In genomic region chr18:9876867-9877654, GRCh38 we compare ENCODE assay signal across 9 cellular contexts. TPM values are rescaled to one million over a fixed set of nuclear protein-coding genes. Genes with fewer than 3 reads are reported as not detected.
DNase-seq lines count a peak whose midpoint lies in the region; ATAC-seq and TF ChIP-seq lines count a peak whose summit lies in the region.
"Had no signal": no experiment of that assay in that cellular context is flagged by ENCODE, and none has a peak within 500 bp of the region (broad histone marks: within the 10 kb centered on the region; RNA-seq: fewer than 3 reads in every experiment).

No MANE protein-coding gene starts in this region.

- TF ChIP-seq CTCF in Panc1 (IDR thresholded peaks at IDR 0.05): no peak
- TF ChIP-seq CTCF in fibroblast of lung (conservative IDR thresholded peaks at IDR 0.05 in 1 of 2, IDR thresholded peaks at IDR 0.05 in 1 of 2; ENCODE audit: low read depth in 1 of 2, low read length in 2 of 2): no peak

- CTCF ChIA-PET in Panc1 (lab: Charles Lee): no interaction called here

- H3K9ac ChIP-seq in fibroblast of lung (ENCODE audit: insufficient read depth, low read length): peak overlapping the region; percentile 61

- no peaks in the 10 kb centered on the region for H3K9me3 ChIP-seq in Panc1 (ENCODE audit: control insufficient read depth, insufficient read depth, low read depth, low read length)
- H3K9me3 ChIP-seq in fibroblast of lung (ENCODE audit: control insufficient read depth, insufficient read depth, low read depth, low read length): no peaks in the 10 kb centered on the region
- H3K9me3 ChIP-seq in MG63: no peaks in the 10 kb centered on the region

- H4K20me1 ChIP-seq in fibroblast of lung (ENCODE audit: control insufficient read depth, extremely low read depth, insufficient read depth, low read length): no peaks in the 10 kb centered on the region

- no peaks in the 10 kb centered on the region for H3K27me3 ChIP-seq in Panc1 (ENCODE audit: control insufficient read depth, insufficient read depth, low read length)
- no peaks in the 10 kb centered on the region for H3K27me3 ChIP-seq in fibroblast of lung (ENCODE audit: control insufficient read depth, insufficient read depth, low read length)
- no peaks in the 10 kb centered on the region for H3K27me3 ChIP-seq in MG63

- H3K4me3 ChIP-seq in Panc1 (ENCODE audit: low read depth in 2 of 2, low read length in 2 of 2) (peak overlapping the region in 1 of 2 experiments; percentile 3; a peak in 2 of 4 replicates), fibroblast of lung (replicated peaks in 1 of 4; ENCODE audit: control extremely low read depth in 1 of 4, insufficient read depth in 1 of 4, low read depth in 3 of 4, low read length in 4 of 4) (peak overlapping the region; percentile 26 to 39 (median 30)), MG63 (no peak overlapping the region)

- no peaks in the 10 kb centered on the region for H3K79me2 ChIP-seq in fibroblast of lung (ENCODE audit: control insufficient read depth, insufficient read depth, low read length)

- no TSS peak for BruUV-seq in Panc1 (replicated peaks; lab: Mats Ljungman, UMichigan)

- H3K4me2 ChIP-seq in fibroblast of lung (ENCODE audit: extremely low read depth, insufficient read depth, low read length): peak overlapping the region; percentile 88

- peak; percentile 63 for DNase-seq in GM04504 (ENCODE audit: low read depth)
- DNase-seq in Panc1 (ENCODE audit: low read depth, low spot score): no peak
- peak; percentile 93 to 95 for DNase-seq in fibroblast of lung (ENCODE audit: low read depth in 2 of 2)
- DNase-seq in pulmonary artery endothelial cell (ENCODE audit: low read depth, low spot score): peak; percentile 79
- DNase-seq in NCI-H2196 (lab: John Stamatoyannopoulos, UW; ENCODE audit: unreplicated experiment): no peak
- no peak for DNase-seq in MG63
- DNase-seq in occipital lobe (lab: John Stamatoyannopoulos, UW): no peak

- in situ Hi-C loops in Panc1 (cut with HindIII; ENCODE audit: low pct_unique_long_range_greater_than_20kb, low sequenced_read_pairs): no loop called here

- ATAC-seq in Panc1 (peak; percentile 82), GM19351 (IDR thresholded peaks at IDR 0.05; ENCODE audit: unreplicated experiment) (no peak)

- peak overlapping the region; percentile 93 for H2AFZ ChIP-seq in fibroblast of lung (ENCODE audit: low read length)

- H3K4me1 ChIP-seq in Panc1 (ENCODE audit: control insufficient read depth, insufficient read depth, low read length) (peaks cover 7% of the 10 kb centered on the region), fibroblast of lung (ENCODE audit: control insufficient read depth, extremely low read depth, insufficient read depth, low read length) (peaks cover 10% of the 10 kb centered on the region)

- H3K27ac ChIP-seq in Panc1 (ENCODE audit: low read length): peak overlapping the region; percentile 81
- peak overlapping the region; percentile 89 for H3K27ac ChIP-seq in fibroblast of lung (ENCODE audit: insufficient read depth, low read length)

- intact Hi-C loops in Panc1 (cut with micrococcal nuclease; ENCODE audit: unreplicated experiment): no loop called here

- H3K36me3 ChIP-seq in Panc1 (ENCODE audit: control insufficient read depth, insufficient read depth, low read length) (no peaks in the 10 kb centered on the region), fibroblast of lung (ENCODE audit: control insufficient read depth, insufficient read depth, low read length) (no peaks in the 10 kb centered on the region), MG63 (no peaks in the 10 kb centered on the region)

- POLR2A ChIA-PET in Panc1 (lab: Charles Lee): no interaction called here

RNA-seq across cellular contexts. Expression of gene TXNDC2, which starts 8.7 kb away (rescaled TPM):
- total RNA-seq in Panc1 (2021; ENCODE audit: unreplicated experiment): 0.90 TPM
- 0.48 TPM for polyA plus RNA-seq in Panc1 (2012; ENCODE audit: insufficient read length)
- total RNA-seq in fibroblast of lung: not detected in 2 replicates
- polyA plus RNA-seq in fibroblast of lung: 0.11 and 0.15 TPM in 2 replicates
- polyA plus RNA-seq in fibroblast of lung (2012): 0.06 and 0.12 TPM in 2 replicates
- not detected in 2 replicates for polyA minus RNA-seq in fibroblast of lung (ENCODE audit: low replicate concordance)
- total RNA-seq in pulmonary artery endothelial cell: under 0.01 TPM in 1 of 2 replicates, not detected in the other
- total RNA-seq in MG63 (2014; rRNA removed; shearing (Covaris generic); ENCODE audit: low replicate concordance): 0.33 TPM in 1 of 2 replicates, not detected in the other
- not detected for total RNA-seq in occipital lobe
- total RNA-seq: kidney epithelial cell had no signal

RNA-seq across cellular contexts. Expression of gene VAPA, which starts 36.8 kb away (rescaled TPM):
- total RNA-seq in Panc1 (2021; ENCODE audit: unreplicated experiment) (228 TPM), fibroblast of lung (181 and 235 TPM in 2 replicates), pulmonary artery endothelial cell (271 and 377 TPM in 2 replicates), occipital lobe (167 TPM)
- 140 TPM for polyA plus RNA-seq in Panc1 (2012; ENCODE audit: insufficient read length)
- polyA plus RNA-seq in fibroblast of lung: 420 and 425 TPM in 2 replicates
- polyA plus RNA-seq in fibroblast of lung (2012): 144 and 159 TPM in 2 replicates
- 16.2 and 21.8 TPM in 2 replicates for polyA minus RNA-seq in fibroblast of lung (ENCODE audit: low replicate concordance)
- total RNA-seq in MG63 (2014; rRNA removed; shearing (Covaris generic); ENCODE audit: low replicate concordance): 238 and 451 TPM in 2 replicates

Comparison
In these comparisons a context has a peak if more than half of its experiments do, and no peak if none do; other contexts are left out.
1. DNase-seq: peak in GM04504 (single experiment), fibroblast of lung (2 of 2) and pulmonary artery endothelial cell (single experiment); none in Panc1 (single experiment), NCI-H2196 (single experiment), MG63 (single experiment) and occipital lobe (single experiment).